ENCODE assay signal across 8 cellular contexts in genomic region chr19:31348416-31349159, GRCh38. TPM values are rescaled to one million over a fixed set of nuclear protein-coding genes. Genes with fewer than 3 reads are reported as not detected.
DNase-seq lines count a peak whose midpoint lies in the region; ATAC-seq and TF ChIP-seq lines count a peak whose summit lies in the region.

No MANE protein-coding gene starts in this region.

- H4K20me1 ChIP-seq in DND-41 (ENCODE audit: insufficient read depth, low read length) = peaks cover 7% of the 10 kb centered on the region; the same call in 1 of the 2 replicates
- peaks cover 34% of the 10 kb centered on the region for H4K20me1 ChIP-seq in SK-N-SH (ENCODE audit: insufficient read depth)

- CTCF ChIA-PET in SK-N-SH (lab: Yijun Ruan, JAX) = interaction anchor here (2.2 kb wide), 1 partner anchor 294 kb away, joined by 7 read pairs; no protein-coding TSS in a partner anchor

- H3K4me1 ChIP-seq in DND-41 (ENCODE audit: insufficient read depth, low read length) (peaks cover 40% of the 10 kb centered on the region), SK-N-SH (ENCODE audit: control insufficient read depth in 1 of 2, insufficient read depth in 2 of 2, low read depth in 1 of 2, low read length in 1 of 2) (peaks cover 30 to 46% of the 10 kb centered on the region in 2 experiments), neutrophil (ENCODE audit: control insufficient read depth in 1 of 2, insufficient read depth in 1 of 2, low read depth in 1 of 2, low read length in 1 of 2) (peaks cover 27% of the 10 kb centered on the region in 2 experiments)

- no peaks in the 10 kb centered on the region for H3K9me2 ChIP-seq in SK-N-SH

- POLR2A ChIA-PET in SK-N-SH (lab: Yijun Ruan, JAX) = no interaction called here

- H3K4me3 ChIP-seq in DND-41 (ENCODE audit: low read depth in 1 of 2, low read length in 2 of 2) (peak overlapping the region; percentile 16 to 66; a peak in 3 of 4 replicates), SK-N-SH (ENCODE audit: low read depth in 2 of 2, low read length in 1 of 2) (peak overlapping the region; percentile 85 to 97), fibroblast of mammary gland (ENCODE audit: control insufficient read depth, low read depth, low read length) (peak overlapping the region; percentile 82), neutrophil (ENCODE audit: low read depth in 1 of 2, low read length in 1 of 2) (peak overlapping the region; percentile 68 to 92)

- no peaks in the 10 kb centered on the region for H3F3A ChIP-seq in SK-N-SH (replicated peaks; ENCODE audit: insufficient read depth)

- H3K9me3 ChIP-seq in DND-41 (ENCODE audit: insufficient read depth, low read length, severe bottlenecking) = no peaks in the 10 kb centered on the region
- no peaks in the 10 kb centered on the region for H3K9me3 ChIP-seq in SK-N-SH
- no peaks in the 10 kb centered on the region for H3K9me3 ChIP-seq in neutrophil

- TF ChIP-seq EP300 in SK-N-SH (IDR thresholded peaks at IDR 0.05; ENCODE audit: borderline replicate concordance in 1 of 2, low read depth in 1 of 2, low read length in 1 of 2) = 0 out of 4 replicates have a peak, but pooled peaks of 1 of the 2 experiments have one; percentile 9

- 6% methylated on average over 42 of the region's 63 CpGs for WGBS in SK-N-SH (ENCODE audit: low lambda C conversion rate)

- TF ChIP-seq CTCF in DND-41 (IDR thresholded peaks at IDR 0.05; ENCODE audit: borderline replicate concordance, extremely low read depth, low read length, poor library complexity, severe bottlenecking) (no peak), SK-N-SH (IDR thresholded peaks at IDR 0.05) (no peak), fibroblast of mammary gland (conservative IDR thresholded peaks at IDR 0.05; ENCODE audit: control insufficient read depth, insufficient read depth, low read depth, low read length) (no peak), neutrophil (IDR thresholded peaks at IDR 0.05) (no peak)

- DNase-seq in DND-41 = peak; percentile 33
- peak; percentile 56 for DNase-seq in SK-N-SH
- DNase-seq in fibroblast of mammary gland (ENCODE audit: low read depth) = no peak
- DNase-seq in dedifferentiated amniotic fluid mesenchymal stem cell (ENCODE audit: extremely low spot score) = no peak
- DNase-seq in iPS-NIHi11 (ENCODE audit: low spot score) = no peak

- H3K79me2 ChIP-seq in DND-41 (ENCODE audit: insufficient read depth, low read length) (peaks cover 32% of the 10 kb centered on the region), SK-N-SH (ENCODE audit: insufficient read depth) (peaks cover 73% of the 10 kb centered on the region)

- H3K36me3 ChIP-seq in DND-41 (ENCODE audit: insufficient read depth, low read length) = no peaks in the 10 kb centered on the region
- H3K36me3 ChIP-seq in SK-N-SH (replicated peaks in 1 of 2; ENCODE audit: control insufficient read depth in 1 of 2, insufficient read depth in 2 of 2, low read length in 1 of 2) = peaks cover 0 to 3% of the 10 kb centered on the region in 2 experiments
- no peaks in the 10 kb centered on the region for H3K36me3 ChIP-seq in neutrophil

- no peak for TF ChIP-seq RAD21 in SK-N-SH (IDR thresholded peaks at IDR 0.05; ENCODE audit: low read length)

- H3K27me3 ChIP-seq in DND-41 (ENCODE audit: insufficient read depth, low read length, poor library complexity) = no peaks in the 10 kb centered on the region
- H3K27me3 ChIP-seq in SK-N-SH (ENCODE audit: insufficient read depth) = no peaks in the 10 kb centered on the region
- H3K27me3 ChIP-seq in neutrophil = peaks cover 91% of the 10 kb centered on the region

- H3K9ac ChIP-seq in DND-41 (ENCODE audit: low read depth, low read length) (peak overlapping the region; percentile 71), SK-N-SH (peak overlapping the region; percentile 73)

- H3K27ac ChIP-seq in DND-41 (ENCODE audit: low read length) = peak overlapping the region; percentile 41; the same call in 1 of the 2 replicates
- H3K27ac ChIP-seq in SK-N-SH (ENCODE audit: low read depth in 2 of 2, low read length in 1 of 2) = peak overlapping the region; percentile 74 to 75
- peak overlapping the region; percentile 91 for H3K27ac ChIP-seq in neutrophil

- ATAC-seq in DND-41 (ENCODE audit: insufficient read depth, low read depth) = peak; percentile 50
- no peak for ATAC-seq in GM21360 (IDR thresholded peaks at IDR 0.05; ENCODE audit: unreplicated experiment)
- no peak for ATAC-seq in HG03460 (IDR thresholded peaks at IDR 0.05; ENCODE audit: unreplicated experiment)

- H3K4me2 ChIP-seq in DND-41 (ENCODE audit: insufficient read depth, low read length) = peak overlapping the region; percentile 69
- peak overlapping the region; percentile 75 for H3K4me2 ChIP-seq in SK-N-SH

- H2AFZ ChIP-seq in DND-41 (ENCODE audit: low read depth, low read length) (peak overlapping the region; percentile 66), SK-N-SH (ENCODE audit: low read depth) (peak overlapping the region; percentile 51; the same call in 1 of the 2 replicates)

TF ChIP-seq in SK-N-SH, 30 proteins besides CTCF, POLR2A, EP300 and RAD21:
- TF ChIP-seq RFX5 (IDR thresholded peaks at IDR 0.05; ENCODE audit: low read length) = no peak
- TF ChIP-seq MAX (IDR thresholded peaks at IDR 0.05; ENCODE audit: low read depth) = no peak
- no peak for TF ChIP-seq ELF1 (IDR thresholded peaks at IDR 0.05)
- TF ChIP-seq FOSL2 (IDR thresholded peaks at IDR 0.05; ENCODE audit: borderline replicate concordance, low read depth) = no peak
- no peak for TF ChIP-seq RCOR1 (IDR thresholded peaks at IDR 0.05; ENCODE audit: low read length)
- no peak for TF ChIP-seq SMC3 (IDR thresholded peaks at IDR 0.05; ENCODE audit: low read depth, low read length)
- TF ChIP-seq YY1 (IDR thresholded peaks at IDR 0.05; ENCODE audit: low read depth) = no peak
- no peak for TF ChIP-seq ZBTB33 (IDR thresholded peaks at IDR 0.05; ENCODE audit: borderline replicate concordance, low read depth)
- no peak for TF ChIP-seq IRF3 (IDR thresholded peaks at IDR 0.05; ENCODE audit: low read depth, low read length)
- TF ChIP-seq NFIC (IDR thresholded peaks at IDR 0.05; ENCODE audit: borderline replicate concordance) = no peak
- TF ChIP-seq GABPA (IDR thresholded peaks at IDR 0.05; ENCODE audit: low read depth) = no peak

RNA-seq across cellular contexts. Expression of gene TSHZ3, which starts 0.6 kb away (rescaled TPM):
- 3.0 and 3.3 TPM in 2 replicates for polyA plus RNA-seq in SK-N-SH (2012; rRNA removed)
- polyA plus RNA-seq in SK-N-SH (2012; cell fraction: cytosol; rRNA removed) = 2.5 and 2.8 TPM in 2 replicates
- polyA plus RNA-seq in SK-N-SH (2012; cell fraction: nucleus; rRNA removed) = 13.7 and 14.0 TPM in 2 replicates

Comparison
In these comparisons a context has a peak if more than half of its experiments do, and no peak if none do; other contexts are left out.
1. DNase-seq: peak in DND-41 (single experiment) and SK-N-SH (single experiment); none in fibroblast of mammary gland (single experiment), dedifferentiated amniotic fluid mesenchymal stem cell (single experiment) and iPS-NIHi11 (single experiment).
2. H3K27ac ChIP-seq: peak in every context shown above with its lines; median percentile 91 in neutrophil; 74 in SK-N-SH; 41 in DND-41.
3. H3K4me3 ChIP-seq: peak in every context shown above with its lines; median percentile 91 in SK-N-SH; 82 in fibroblast of mammary gland; 80 in neutrophil; 41 in DND-41.